10 cellular contexts compared by ENCODE assay signal in genomic region chr4:77120888-77121508, GRCh38. TPM values are rescaled to one million over a fixed set of nuclear protein-coding genes. Genes with fewer than 3 reads are reported as not detected.
A peak's percentile ranks its signal among the peaks of the same experiment; 100 is the strongest.
DNase-seq lines count a peak whose midpoint lies in the region; ATAC-seq and TF ChIP-seq lines count a peak whose summit lies in the region.
"Had no signal": no experiment of that assay in that cellular context is flagged by ENCODE, and none has a peak within 500 bp of the region (broad histone marks: within the 10 kb centered on the region; RNA-seq: fewer than 3 reads in every experiment).

No MANE protein-coding gene starts in this region.

- no peaks in the 10 kb centered on the region for H3F3A ChIP-seq in neural progenitor cell (ENCODE audit: low read depth)

- no peaks in the 10 kb centered on the region for H3K9me3 Mint-ChIP-seq in neural progenitor cell
- H3K9me3 Mint-ChIP-seq in naive thymus-derived CD8-positive, alpha-beta T cell = no peaks in the 10 kb centered on the region

- H3K4me3 Mint-ChIP-seq in neural progenitor cell = no peak overlapping the region
- no peak overlapping the region for H3K4me3 Mint-ChIP-seq in naive thymus-derived CD8-positive, alpha-beta T cell
- H3K4me3 Mint-ChIP-seq: brain had no signal

- no peak overlapping the region for H2AFZ ChIP-seq in neural progenitor cell (replicated peaks)

- no peaks in the 10 kb centered on the region for H3K27me3 ChIP-seq in neural progenitor cell

- no peaks in the 10 kb centered on the region for H3K4me1 ChIP-seq in neural progenitor cell

- ATAC-seq in GM18508 (IDR thresholded peaks at IDR 0.05; ENCODE audit: insufficient read depth, unreplicated experiment) (peak; percentile 72), HG02870 (IDR thresholded peaks at IDR 0.05; ENCODE audit: unreplicated experiment) (peak; percentile 81)
- no peak for ATAC-seq in naive thymus-derived CD8-positive, alpha-beta T cell

- no peaks in the 10 kb centered on the region for H3K79me2 ChIP-seq in neural progenitor cell (ENCODE audit: low read depth)

- H4K20me1 ChIP-seq in neural progenitor cell (ENCODE audit: low read depth) = no peaks in the 10 kb centered on the region

- no peaks in the 10 kb centered on the region for H3K9me3 ChIP-seq in neural progenitor cell (ENCODE audit: low read depth)

- H3K4me2 ChIP-seq in neural progenitor cell = no peak overlapping the region

- H3K27ac Mint-ChIP-seq in neural progenitor cell = no peak overlapping the region
- H3K27ac Mint-ChIP-seq in naive thymus-derived CD8-positive, alpha-beta T cell = no peak overlapping the region
- H3K27ac Mint-ChIP-seq: brain had no signal

- DNase-seq in neural progenitor cell (ENCODE audit: low spot score) = peak; percentile 10
- no peak for DNase-seq in naive thymus-derived CD8-positive, alpha-beta T cell
- no peak for DNase-seq in NCI-H524 treated with DMSO at 0.1 percent for 48 hours (lab: John Stamatoyannopoulos, UW)
- DNase-seq in DMS153 (lab: John Stamatoyannopoulos, UW) = no peak
- no peak for DNase-seq in mesenteric fat pad (ENCODE audit: low spot score)
- DNase-seq: NCI-H1694 treated with DMSO at 0.1 percent for 48 hours had no signal

- no peaks in the 10 kb centered on the region for H3K36me3 ChIP-seq in neural progenitor cell

- H3K4me3 ChIP-seq in neural progenitor cell = no peak overlapping the region

- POLR2A ChIA-PET in naive thymus-derived CD8-positive, alpha-beta T cell (lab: Charles Lee) = no interaction called here

- no peaks in the 10 kb centered on the region for H3K36me3 Mint-ChIP-seq in neural progenitor cell
- no peaks in the 10 kb centered on the region for H3K36me3 Mint-ChIP-seq in naive thymus-derived CD8-positive, alpha-beta T cell
- H3K36me3 Mint-ChIP-seq: brain had no signal

- no peak overlapping the region for H3K9ac ChIP-seq in neural progenitor cell

- no peaks in the 10 kb centered on the region for H3K4me1 Mint-ChIP-seq in neural progenitor cell
- peaks cover 0 to 32% (median 1%) of the 10 kb centered on the region in 4 donors for H3K4me1 Mint-ChIP-seq in naive thymus-derived CD8-positive, alpha-beta T cell
- H3K4me1 Mint-ChIP-seq: brain had no signal

- no peak overlapping the region for H3K27ac ChIP-seq in VCaP
- H3K27ac ChIP-seq in neural progenitor cell = no peak overlapping the region

- TF ChIP-seq CTCF in VCaP (conservative IDR thresholded peaks at IDR 0.05) = peak; percentile 17; the same call in 1 of the 2 replicates
- TF ChIP-seq CTCF in neural progenitor cell (IDR thresholded peaks at IDR 0.05) = peak; percentile 8

- H3K27me3 Mint-ChIP-seq in neural progenitor cell (ENCODE audit: insufficient read depth, low read depth) = peaks cover 5% of the 10 kb centered on the region
- peaks cover 0 to 5% (median 0%) of the 10 kb centered on the region in 5 donors for H3K27me3 Mint-ChIP-seq in naive thymus-derived CD8-positive, alpha-beta T cell
- H3K27me3 Mint-ChIP-seq: brain had no signal

RNA-seq across cellular contexts. Expression of gene CCNG2, which starts 36.0 kb away (rescaled TPM):
- total RNA-seq in neural progenitor cell (ENCODE audit: low replicate concordance) = 214 and 366 TPM in 2 replicates
- total RNA-seq in naive thymus-derived CD8-positive, alpha-beta T cell = 10 to 100 TPM; 36.3 to 38.1 TPM
- polyA plus RNA-seq in naive thymus-derived CD8-positive, alpha-beta T cell = 10 to 100 TPM; 10.2 to 15.3 (median 13.7) TPM
- total RNA-seq in mesenteric fat pad = 28.6 TPM

RNA-seq across cellular contexts. Expression of gene CCNI, which starts 45.2 kb away (rescaled TPM):
- total RNA-seq in neural progenitor cell (ENCODE audit: low replicate concordance) = 425 and 511 TPM in 2 replicates
- 100 to 1,000 TPM; 309 to 315 TPM for total RNA-seq in naive thymus-derived CD8-positive, alpha-beta T cell
- polyA plus RNA-seq in naive thymus-derived CD8-positive, alpha-beta T cell = 100 to 1,000 TPM; 304 to 350 (median 348) TPM
- 221 TPM for total RNA-seq in mesenteric fat pad

Comparison
In these comparisons a context has a peak if more than half of its experiments do, and no peak if none do; other contexts are left out.
1. ATAC-seq: peak in GM18508 (single experiment) and HG02870 (single experiment); none in naive thymus-derived CD8-positive, alpha-beta T cell (0 of 2).